16 cellular contexts compared by ENCODE assay signal in genomic region chr15:50210462-50211264, GRCh38. TPM values are rescaled to one million over a fixed set of nuclear protein-coding genes. Genes with fewer than 3 reads are reported as not detected.
A peak's percentile ranks its signal among the peaks of the same experiment; 100 is the strongest.
DNase-seq lines count a peak whose midpoint lies in the region; ATAC-seq, FAIRE-seq and TF ChIP-seq lines count a peak whose summit lies in the region.
"Had no signal": no experiment of that assay in that cellular context is flagged by ENCODE, and none has a peak within 500 bp of the region (broad histone marks: within the 10 kb centered on the region; RNA-seq: fewer than 3 reads in every experiment).

No MANE protein-coding gene starts in this region.

- 51 to 76% (median 55%) methylated on average over 8 of the region's 8 CpGs for WGBS in stomach, 5 donors

- TF ChIP-seq POLR2A in stomach (IDR thresholded peaks at IDR 0.05), result no peak

- dilution Hi-C loops in keratinocyte (cut with MboI; ENCODE audit: extremely low pct_ligation_motif_present, low sequenced_read_pairs), result no loop called here

- H3K79me2 ChIP-seq in keratinocyte (ENCODE audit: control insufficient read depth, insufficient read depth, low read length), result no peaks in the 10 kb centered on the region

- peak overlapping the region; percentile 69 for H3K27ac ChIP-seq in keratinocyte (ENCODE audit: control insufficient read depth, insufficient read depth, low read length)
- H3K27ac ChIP-seq in stomach, result no peak overlapping the region
- H3K27ac ChIP-seq: brain microvascular endothelial cell had no signal

- H3K9me3 Mint-ChIP-seq in naive thymus-derived CD8-positive, alpha-beta T cell, result peaks cover 9 to 32% (median 21%) of the 10 kb centered on the region in 9 donors

- no peak for ATAC-seq in naive thymus-derived CD8-positive, alpha-beta T cell
- ATAC-seq: naive thymus-derived CD4-positive, alpha-beta T cell had no signal

- H2AFZ ChIP-seq in keratinocyte (ENCODE audit: control insufficient read depth, low read length), result peak overlapping the region; percentile 90

- peak overlapping the region; percentile 50 for H3K4me2 ChIP-seq in keratinocyte (ENCODE audit: control insufficient read depth, extremely low read depth, insufficient read depth, low read depth, low read length)

- H3K9me3 ChIP-seq in keratinocyte (ENCODE audit: control insufficient read depth, low read depth, low read length) (no peaks in the 10 kb centered on the region), stomach (peaks cover 0 to 12% (median 7%) of the 10 kb centered on the region in 4 donors)

- H3K4me3 Mint-ChIP-seq in naive thymus-derived CD8-positive, alpha-beta T cell, result no peak overlapping the region
- H3K4me3 Mint-ChIP-seq: naive thymus-derived CD4-positive, alpha-beta T cell had no signal

- H3K4me1 Mint-ChIP-seq in naive thymus-derived CD8-positive, alpha-beta T cell, result no peaks in the 10 kb centered on the region

- peaks cover 0 to 44% (median 14%) of the 10 kb centered on the region in 5 donors for H3K27me3 Mint-ChIP-seq in naive thymus-derived CD8-positive, alpha-beta T cell

- H3K9me1 ChIP-seq in keratinocyte (ENCODE audit: control insufficient read depth, extremely low read depth, insufficient read depth, low read length), result no peaks in the 10 kb centered on the region

- FAIRE-seq in keratinocyte (lab: Jason Lieb, UNC), result no peak

- no peaks in the 10 kb centered on the region for H3K27me3 ChIP-seq in keratinocyte (ENCODE audit: control insufficient read depth, extremely low read depth, insufficient read depth, low read length)
- H3K27me3 ChIP-seq in stomach, result no peaks in the 10 kb centered on the region
- H3K27me3 ChIP-seq: brain microvascular endothelial cell had no signal

- intact Hi-C loops in stomach (cut with DNase I; ENCODE audit: low total_unique reads), result no loop called here

- H3K27ac Mint-ChIP-seq in naive thymus-derived CD8-positive, alpha-beta T cell, result no peak overlapping the region
- H3K27ac Mint-ChIP-seq: naive thymus-derived CD4-positive, alpha-beta T cell had no signal

- POLR2A ChIA-PET in naive thymus-derived CD8-positive, alpha-beta T cell (lab: Charles Lee), result no interaction called here

- peaks cover 5 to 25% (median 14%) of the 10 kb centered on the region in 3 donors for H3K36me3 Mint-ChIP-seq in naive thymus-derived CD8-positive, alpha-beta T cell

- peak overlapping the region; percentile 65 for H3K9ac ChIP-seq in keratinocyte (ENCODE audit: control insufficient read depth, extremely low read depth, insufficient read depth, low read length)

- H4K20me1 ChIP-seq in keratinocyte (ENCODE audit: control insufficient read depth, extremely low read depth, insufficient read depth, low read length), result no peaks in the 10 kb centered on the region

- H3K4me1 ChIP-seq in keratinocyte (ENCODE audit: control insufficient read depth, extremely low read depth, insufficient read depth, low read length) (peaks cover 23% of the 10 kb centered on the region), stomach (no peaks in the 10 kb centered on the region)

- peak overlapping the region in 2 of 3 experiments; percentile 37 to 45 for H3K4me3 ChIP-seq in keratinocyte (ENCODE audit: control insufficient read depth in 2 of 3, extremely low read depth in 1 of 3, insufficient read depth in 2 of 3, low read depth in 1 of 3, low read length in 3 of 3)
- no peak overlapping the region for H3K4me3 ChIP-seq in stomach

- DNase-seq in HK-2 (ENCODE audit: unreplicated experiment) (peak; percentile 19), astrocyte of the hippocampus (ENCODE audit: low read depth, low spot score) (peak; percentile 3), keratinocyte (ENCODE audit: low read depth, low spot score) (no peak), stomach (peak; percentile 39), NCI-H510A treated with DMSO at 0.1 percent for 48 hours (lab: John Stamatoyannopoulos, UW) (no peak), SIG-M5 (lab: John Stamatoyannopoulos, UW) (no peak), foreskin melanocyte (no peak)
- DNase-seq in naive thymus-derived CD8-positive, alpha-beta T cell, result no peak
- DNase-seq: brain microvascular endothelial cell; dermis blood vessel endothelial cell; naive thymus-derived CD4-positive, alpha-beta T cell; NCI-H1930; NCI-H524; stimulated activated CD4-positive, alpha-beta T cell treated with anti-CD3 and anti-CD28 coated beads, Interleukin-15, amount 100 ng/mL, for 24 hours; SW 1271 had no signal

- TF ChIP-seq EP300 in stomach (IDR thresholded peaks at IDR 0.05), result no peak

- peak in 2 of 3 experiments; percentile 29 to 37 for TF ChIP-seq CTCF in keratinocyte (optimal IDR thresholded peaks at IDR 0.05 in 1 of 3, IDR thresholded peaks at IDR 0.05 in 1 of 3, conservative IDR thresholded peaks at IDR 0.05 in 1 of 3; ENCODE audit: extremely low read depth in 1 of 3, insufficient read depth in 2 of 3, low read length in 3 of 3)
- no peak for TF ChIP-seq CTCF in stomach (IDR thresholded peaks at IDR 0.05)

- H3K36me3 ChIP-seq in keratinocyte (ENCODE audit: control insufficient read depth in 2 of 2, extremely low read depth in 1 of 2, insufficient read depth in 2 of 2, low read length in 2 of 2) (no peaks in the 10 kb centered on the region), stomach (no peaks in the 10 kb centered on the region)
- H3K36me3 ChIP-seq: brain microvascular endothelial cell had no signal

RNA-seq across cellular contexts. Expression of gene SLC27A2, which starts 28.7 kb away (rescaled TPM):
- polyA plus RNA-seq in keratinocyte (0.15 to 0.34 TPM (median 0.31 TPM) in 3 replicates), stomach (1 to 10 TPM in 1 of 3 donors, under 1 TPM in 2; 0.61 to 1.6 (median 0.68) TPM)
- 1.8 TPM for polyA plus RNA-seq in keratinocyte (2011; ENCODE audit: low read depth)
- polyA plus RNA-seq in keratinocyte (2011; cell fraction: cytosol; rRNA removed), result 0.17 and 0.49 TPM in 2 replicates
- polyA plus RNA-seq in keratinocyte (2011; cell fraction: nucleus; rRNA removed), result 0.33 and 0.98 TPM in 2 replicates
- 0.19 and 1.6 TPM in 2 replicates for polyA plus RNA-seq in keratinocyte (2012; ENCODE audit: low replicate concordance)
- polyA minus RNA-seq in keratinocyte, result 0.16 to 0.20 TPM in 2 of 3 replicates, not detected in the other
- polyA minus RNA-seq in keratinocyte (2011; cell fraction: cytosol; rRNA and poly(A)+ RNA removed), result 2.7 TPM
- 0.85 and 1.9 TPM in 2 replicates for polyA minus RNA-seq in keratinocyte (2011; cell fraction: nucleus; rRNA and poly(A)+ RNA removed)
- total RNA-seq in stomach, result 10 to 100 TPM in 2 of 5 donors, 1 to 10 TPM in 1, not detected in 2; 2.9 to 53.6 (median 47.4) TPM
- total RNA-seq in naive thymus-derived CD8-positive, alpha-beta T cell, result under 1 TPM; 0.16 to 0.21 TPM
- polyA plus RNA-seq in naive thymus-derived CD8-positive, alpha-beta T cell, result under 1 TPM in 1 of 3 donors, not detected in 2; 0.74 TPM

RNA-seq across cellular contexts. Expression of gene HDC, which starts 54.9 kb away (rescaled TPM):
- polyA plus RNA-seq in keratinocyte (not detected in 3 replicates), stomach (10 to 100 TPM in 1 of 3 donors, 1 to 10 TPM in 2; 3.8 to 13.5 (median 4.4) TPM)
- not detected for polyA plus RNA-seq in keratinocyte (2011; ENCODE audit: low read depth)
- not detected in 2 replicates for polyA plus RNA-seq in keratinocyte (2011; cell fraction: cytosol; rRNA removed)
- 0.07 TPM in 1 of 2 replicates, not detected in the other for polyA plus RNA-seq in keratinocyte (2011; cell fraction: nucleus; rRNA removed)
- not detected in 2 replicates for polyA plus RNA-seq in keratinocyte (2012; ENCODE audit: low replicate concordance)
- polyA minus RNA-seq in keratinocyte, result not detected in 3 replicates
- polyA minus RNA-seq in keratinocyte (2011; cell fraction: cytosol; rRNA and poly(A)+ RNA removed), result not detected
- not detected in 2 replicates for polyA minus RNA-seq in keratinocyte (2011; cell fraction: nucleus; rRNA and poly(A)+ RNA removed)
- total RNA-seq in stomach, result 100 to 1,000 TPM in 1 of 5 donors, 10 to 100 TPM in 2, 1 to 10 TPM in 2; 3.5 to 590 (median 55.8) TPM
- total RNA-seq in naive thymus-derived CD8-positive, alpha-beta T cell, result not detected
- not detected for polyA plus RNA-seq in naive thymus-derived CD8-positive, alpha-beta T cell
- total RNA-seq: dermis blood vessel endothelial cell, fibroblast of lung had no signal
- polyA plus RNA-seq: fibroblast of lung; naive thymus-derived CD4-positive, alpha-beta T cell had no signal

Comparison
In these comparisons a context has a peak if more than half of its experiments do, and no peak if none do; other contexts are left out.
1. DNase-seq: peak in HK-2 (single experiment), astrocyte of the hippocampus (single experiment) and stomach (single experiment); none in keratinocyte (single experiment), naive thymus-derived CD8-positive, alpha-beta T cell (0 of 10), NCI-H510A treated with DMSO at 0.1 percent for 48 hours (single experiment), SIG-M5 (single experiment) and foreskin melanocyte (single experiment).
2. H3K4me3 ChIP-seq: peak in keratinocyte (2 of 3); none in stomach (0 of 4).
3. CTCF ChIP-seq: peak in keratinocyte (2 of 3); none in stomach (0 of 7).